Comparison of ENCODE assay signal across 11 cellular contexts in genomic region chr12:58877243-58877743, GRCh38. TPM values are rescaled to one million over a fixed set of nuclear protein-coding genes. Genes with fewer than 3 reads are reported as not detected.
DNase-seq lines count a peak whose midpoint lies in the region; ATAC-seq, FAIRE-seq and TF ChIP-seq lines count a peak whose summit lies in the region.
"Had no signal": no experiment of that assay in that cellular context is flagged by ENCODE, and none has a peak within 500 bp of the region (broad histone marks: within the 10 kb centered on the region; RNA-seq: fewer than 3 reads in every experiment).

No MANE protein-coding gene starts in this region.

- H3K4me1 ChIP-seq in upper lobe of left lung = no peaks in the 10 kb centered on the region
- H3K4me1 ChIP-seq in CD8-positive, alpha-beta T cell (ENCODE audit: insufficient read depth, low read length) = no peaks in the 10 kb centered on the region

- TF ChIP-seq POLR2A in upper lobe of left lung (IDR thresholded peaks at IDR 0.05) = no peak

- no peak overlapping the region for H3K4me3 Mint-ChIP-seq in CD8-positive, alpha-beta T cell
- H3K4me3 Mint-ChIP-seq: activated CD8-positive, alpha-beta T cell treated with anti-CD3 and anti-CD28 coated beads for 36 hours; B cell had no signal

- CTCF ChIA-PET in CD8-positive, alpha-beta T cell (lab: Charles Lee) = no interaction called here

- H3K27ac ChIP-seq in upper lobe of left lung = no peak overlapping the region
- no peak overlapping the region for H3K27ac ChIP-seq in CD8-positive, alpha-beta T cell (ENCODE audit: low read depth, low read length)

- intact Hi-C loops in CD8-positive, alpha-beta T cell (cut with DNase I, micrococcal nuclease) = no loop called here

- peaks cover 8 to 87% (median 32%) of the 10 kb centered on the region in 4 donors for H3K36me3 ChIP-seq in upper lobe of left lung
- no peaks in the 10 kb centered on the region for H3K36me3 ChIP-seq in CD8-positive, alpha-beta T cell (ENCODE audit: insufficient read depth, low read length)

- H3K27ac Mint-ChIP-seq in CD8-positive, alpha-beta T cell = no peak overlapping the region
- H3K27ac Mint-ChIP-seq: activated CD8-positive, alpha-beta T cell treated with anti-CD3 and anti-CD28 coated beads for 36 hours; B cell had no signal

- no peaks in the 10 kb centered on the region for H3K36me3 Mint-ChIP-seq in CD8-positive, alpha-beta T cell

- H3K27me3 ChIP-seq in upper lobe of left lung = no peaks in the 10 kb centered on the region
- no peaks in the 10 kb centered on the region for H3K27me3 ChIP-seq in CD8-positive, alpha-beta T cell (ENCODE audit: insufficient read depth, low read length)

- no peak for TF ChIP-seq CTCF in upper lobe of left lung (IDR thresholded peaks at IDR 0.05)
- TF ChIP-seq CTCF in CD8-positive, alpha-beta T cell (IDR thresholded peaks at IDR 0.05) = no peak

- POLR2A ChIA-PET in CD8-positive, alpha-beta T cell (lab: Charles Lee) = no interaction called here

- ATAC-seq in upper lobe of left lung (ENCODE audit: low FRiP score in 2 of 2) (peak; percentile 56 to 59), HG02610 (IDR thresholded peaks at IDR 0.05; ENCODE audit: unreplicated experiment) (no peak)
- ATAC-seq in CD8-positive, alpha-beta T cell = no peak
- ATAC-seq: activated CD8-positive, alpha-beta T cell treated with anti-CD3 and anti-CD28 coated beads for 36 hours had no signal

- TF ChIP-seq EP300 in upper lobe of left lung (IDR thresholded peaks at IDR 0.05) = no peak

- peaks cover 5% of the 10 kb centered on the region for H3K9me3 Mint-ChIP-seq in CD8-positive, alpha-beta T cell

- H3K4me1 Mint-ChIP-seq in CD8-positive, alpha-beta T cell (ENCODE audit: low read depth) = no peaks in the 10 kb centered on the region
- H3K4me1 Mint-ChIP-seq: B cell had no signal

- H3K27me3 Mint-ChIP-seq in CD8-positive, alpha-beta T cell (ENCODE audit: low read depth) = no peaks in the 10 kb centered on the region
- H3K27me3 Mint-ChIP-seq: activated CD8-positive, alpha-beta T cell treated with anti-CD3 and anti-CD28 coated beads for 36 hours; B cell had no signal

- H3K4me3 ChIP-seq in upper lobe of left lung = no peak overlapping the region
- H3K4me3 ChIP-seq in CD8-positive, alpha-beta T cell (ENCODE audit: low read depth, low read length) = no peak overlapping the region

- FAIRE-seq in RCC 7860 (lab: Jason Lieb, UNC) = peak; percentile 97

- 74 to 79% methylated on average over 6 to 15 of the region's 15 CpGs for WGBS in upper lobe of left lung, 2 donors

- peak; percentile 26 for DNase-seq in NCI-H345 (lab: John Stamatoyannopoulos, UW)
- DNase-seq in NCI-H345 treated with DMSO at 0.1 percent for 48 hours (lab: John Stamatoyannopoulos, UW; ENCODE audit: unreplicated experiment) = no peak
- DNase-seq in RCC 7860 (ENCODE audit: low spot score) = peak; percentile 98
- DNase-seq in fibroblast of the conjunctiva (ENCODE audit: low read depth) = peak; percentile 57
- peak in 1 of 2 donors; percentile 50 for DNase-seq in upper lobe of left lung
- no peak for DNase-seq in UCSD-AML1 (lab: John Stamatoyannopoulos, UW; ENCODE audit: unreplicated experiment)
- DNase-seq in CD8-positive, alpha-beta T cell = no peak
- DNase-seq: activated CD8-positive, alpha-beta T cell treated with anti-CD3 and anti-CD28 coated beads for 36 hours; NCI-H2227 treated with DMSO at 0.1 percent for 48 hours had no signal

- H3K9me3 ChIP-seq in upper lobe of left lung = no peaks in the 10 kb centered on the region
- H3K9me3 ChIP-seq in CD8-positive, alpha-beta T cell (ENCODE audit: low read length) = no peaks in the 10 kb centered on the region

RNA-seq across cellular contexts. Expression of gene LRIG3, which starts 43.0 kb away (rescaled TPM):
- 10 to 100 TPM; 18.3 to 91.8 (median 33.1) TPM for total RNA-seq in upper lobe of left lung
- not detected for total RNA-seq in CD8-positive, alpha-beta T cell
- total RNA-seq: activated CD8-positive, alpha-beta T cell treated with anti-CD3 and anti-CD28 coated beads for 36 hours; B cell had no signal

Comparison
In these comparisons a context has a peak if more than half of its experiments do, and no peak if none do; other contexts are left out.
1. DNase-seq: peak in NCI-H345 (single experiment), RCC 7860 (single experiment) and fibroblast of the conjunctiva (single experiment); none in NCI-H345 treated with DMSO at 0.1 percent for 48 hours (single experiment), UCSD-AML1 (single experiment) and CD8-positive, alpha-beta T cell (0 of 7).
2. ATAC-seq: peak in upper lobe of left lung (2 of 2); none in HG02610 (single experiment) and CD8-positive, alpha-beta T cell (single experiment).
3. RNA of gene LRIG3, which starts 43.0 kb away (total RNA-seq): 18.3 to 91.8 TPM in upper lobe of left lung; not detected in CD8-positive, alpha-beta T cell; every median in the first group is over 10 times any median in the second.